In genomic region chr5:143908959-143909358, GRCh38 we compare ENCODE assay signal across 32 cellular contexts.
"Had no signal": no experiment of that assay in that cellular context is flagged by ENCODE, and none has a peak within 500 bp of the region (broad histone marks: within the 10 kb centered on the region; RNA-seq: fewer than 3 reads in every experiment).

No MANE protein-coding gene starts in this region.

- H3K36me3 ChIP-seq: adrenal gland, esophagus muscularis mucosa had no signal

- ATAC-seq: activated CD4-positive, alpha-beta T cell treated with anti-CD3 and anti-CD28 coated beads for 36 hours; activated CD8-positive, alpha-beta memory T cell treated with anti-CD3 and anti-CD28 coated beads, Interleukin-2, amount 10 ng/mL, durations not matched to agents 7 days and 5 days; activated CD8-positive, alpha-beta T cell treated with anti-CD3 and anti-CD28 coated beads, Interleukin-2, amount 10 ng/mL, durations not matched to agents 7 days and 5 days; activated naive CD8-positive, alpha-beta T cell treated with anti-CD3 and anti-CD28 coated beads, Interleukin-2, amount 50 U/mL, for 24 hours; body of pancreas; effector memory CD8-positive, alpha-beta T cell had no signal

- H3K9me3 Mint-ChIP-seq: activated CD4-positive, alpha-beta memory T cell treated with anti-CD3 and anti-CD28 coated beads for 36 hours; activated CD4-positive, alpha-beta T cell treated with anti-CD3 and anti-CD28 coated beads, Interleukin-2, amount 10 ng/mL, durations not matched to agents 24 days and 14 days; activated naive CD4-positive, alpha-beta T cell treated with anti-CD3 and anti-CD28 coated beads, Interleukin-2, amount 50 U/mL, for 24 hours; effector memory CD8-positive, alpha-beta T cell had no signal

- FAIRE-seq: colon, frontal cortex had no signal

- H3K4me3 ChIP-seq: adrenal gland, body of pancreas, esophagus muscularis mucosa had no signal

- H3K27ac ChIP-seq: adrenal gland, body of pancreas, esophagus muscularis mucosa had no signal

- DNase-seq: activated CD4-positive, alpha-beta memory T cell treated with anti-CD3 and anti-CD28 coated beads for 36 hours; activated CD4-positive, alpha-beta T cell treated with anti-CD3 and anti-CD28 coated beads for 36 hours; activated CD4-positive, alpha-beta T cell treated with anti-CD3 and anti-CD28 coated beads, Interleukin-2, amount 10 ng/mL, durations not matched to agents 24 days and 14 days; activated CD4-positive, CD25-positive, alpha-beta regulatory T cell; activated CD4-positive, CD25-positive, alpha-beta regulatory T cell treated with anti-CD3 and anti-CD28 coated beads, Interleukin-2, amount 50 U/mL, for 72 hours; activated CD8-positive, alpha-beta memory T cell treated with anti-CD3 and anti-CD28 coated beads, Interleukin-2, amount 10 ng/mL, durations not matched to agents 7 days and 5 days; activated CD8-positive, alpha-beta memory T cell treated with anti-CD3 and anti-CD28 coated beads, Interleukin-2, amount 50 U/mL, for 4 hours; activated CD8-positive, alpha-beta T cell treated with anti-CD3 and anti-CD28 coated beads, Interleukin-2, amount 10 ng/mL, durations not matched to agents 7 days and 5 days; activated effector memory CD4-positive, alpha-beta T cell treated with anti-CD3 and anti-CD28 coated beads, Interleukin-2, amount 50 U/mL, for 16 hours; activated naive CD4-positive, alpha-beta T cell treated with anti-CD3 and anti-CD28 coated beads for 36 hours; activated naive CD8-positive, alpha-beta T cell treated with anti-CD3 and anti-CD28 coated beads for 36 hours; activated naive CD8-positive, alpha-beta T cell treated with anti-CD3 and anti-CD28 coated beads, Interleukin-2, amount 50 U/mL, for 24 hours; activated T-cell treated with anti-CD3 and anti-CD28 coated beads, Interleukin-2, amount 50 U/mL, for 1 hour; activated T-cell treated with anti-CD3 and anti-CD28 coated beads, Interleukin-2, amount 50 U/mL, for 48 hours; adrenal gland; amygdala; aorta; body of pancreas; caudate nucleus; cortex of kidney; dermis blood vessel endothelial cell; effector CD4-positive, alpha-beta T cell; effector memory CD8-positive, alpha-beta T cell; erythroblast; head of caudate nucleus; T-helper 2 cell had no signal

- H3K4me1 ChIP-seq: adrenal gland, body of pancreas, esophagus muscularis mucosa had no signal

- H3K4me1 Mint-ChIP-seq: activated CD4-positive, alpha-beta T cell treated with anti-CD3 and anti-CD28 coated beads, Interleukin-2, amount 10 ng/mL, durations not matched to agents 24 days and 14 days; activated CD8-positive, alpha-beta memory T cell treated with anti-CD3 and anti-CD28 coated beads, Interleukin-2, amount 10 ng/mL, durations not matched to agents 7 days and 5 days; activated naive CD4-positive, alpha-beta T cell treated with anti-CD3 and anti-CD28 coated beads, Interleukin-2, amount 50 U/mL, for 24 hours; activated naive CD8-positive, alpha-beta T cell treated with anti-CD3 and anti-CD28 coated beads for 36 hours; activated naive CD8-positive, alpha-beta T cell treated with anti-CD3 and anti-CD28 coated beads, Interleukin-2, amount 50 U/mL, for 24 hours had no signal

- H3K27me3 Mint-ChIP-seq: activated CD4-positive, alpha-beta T cell treated with anti-CD3 and anti-CD28 coated beads for 36 hours; activated CD4-positive, alpha-beta T cell treated with anti-CD3 and anti-CD28 coated beads, Interleukin-2, amount 10 ng/mL, durations not matched to agents 24 days and 14 days; activated naive CD8-positive, alpha-beta T cell treated with anti-CD3 and anti-CD28 coated beads, Interleukin-2, amount 50 U/mL, for 24 hours had no signal

- H3K27ac Mint-ChIP-seq: activated CD4-positive, alpha-beta memory T cell treated with anti-CD3 and anti-CD28 coated beads for 36 hours; activated CD4-positive, alpha-beta T cell treated with anti-CD3 and anti-CD28 coated beads for 36 hours; activated CD4-positive, alpha-beta T cell treated with anti-CD3 and anti-CD28 coated beads, Interleukin-2, amount 10 ng/mL, durations not matched to agents 24 days and 14 days; activated CD8-positive, alpha-beta memory T cell treated with anti-CD3 and anti-CD28 coated beads, Interleukin-2, amount 10 ng/mL, durations not matched to agents 7 days and 5 days; activated CD8-positive, alpha-beta T cell treated with anti-CD3 and anti-CD28 coated beads, Interleukin-2, amount 10 ng/mL, durations not matched to agents 7 days and 5 days; activated naive CD4-positive, alpha-beta T cell treated with anti-CD3 and anti-CD28 coated beads for 36 hours; activated naive CD4-positive, alpha-beta T cell treated with anti-CD3 and anti-CD28 coated beads, Interleukin-2, amount 50 U/mL, for 24 hours; activated naive CD8-positive, alpha-beta T cell treated with anti-CD3 and anti-CD28 coated beads for 36 hours; activated naive CD8-positive, alpha-beta T cell treated with anti-CD3 and anti-CD28 coated beads, Interleukin-2, amount 50 U/mL, for 24 hours; activated T-helper 1 cell treated with anti-CD3 and anti-CD28 coated beads, Interleukin-12 subunit alpha, Interleukin-12 subunit beta, Interleukin-2, Interleukin-4 antibody, amounts not matched to agents 30 ng/mL and 10 ng/mL and 1 ng/mL, durations not matched to agents 14 hours and 24 hours and 36 hours; activated T-helper 2 cell treated with anti-CD3 and anti-CD28 coated beads, Interferon-gamma antibody, Interleukin-2, Interleukin-4, amounts not matched to agents 10 μg/mL and 5 μg/mL and 100 μg/mL, durations not matched to agents 14 hours and 24 hours and 36 hours; effector memory CD8-positive, alpha-beta T cell had no signal

- H3K36me3 Mint-ChIP-seq: activated CD4-positive, alpha-beta memory T cell treated with anti-CD3 and anti-CD28 coated beads for 36 hours; activated CD8-positive, alpha-beta memory T cell treated with anti-CD3 and anti-CD28 coated beads, Interleukin-2, amount 10 ng/mL, durations not matched to agents 7 days and 5 days; activated naive CD4-positive, alpha-beta T cell treated with anti-CD3 and anti-CD28 coated beads, Interleukin-2, amount 50 U/mL, for 24 hours had no signal

- H3K4me3 Mint-ChIP-seq: activated CD4-positive, alpha-beta memory T cell treated with anti-CD3 and anti-CD28 coated beads for 36 hours; activated CD4-positive, alpha-beta T cell treated with anti-CD3 and anti-CD28 coated beads for 36 hours; activated CD4-positive, alpha-beta T cell treated with anti-CD3 and anti-CD28 coated beads, Interleukin-2, amount 10 ng/mL, durations not matched to agents 24 days and 14 days; activated CD8-positive, alpha-beta memory T cell treated with anti-CD3 and anti-CD28 coated beads, Interleukin-2, amount 10 ng/mL, durations not matched to agents 7 days and 5 days; activated CD8-positive, alpha-beta T cell treated with anti-CD3 and anti-CD28 coated beads, Interleukin-2, amount 10 ng/mL, durations not matched to agents 7 days and 5 days; activated naive CD4-positive, alpha-beta T cell treated with anti-CD3 and anti-CD28 coated beads for 36 hours; activated naive CD4-positive, alpha-beta T cell treated with anti-CD3 and anti-CD28 coated beads, Interleukin-2, amount 50 U/mL, for 24 hours; activated naive CD8-positive, alpha-beta T cell treated with anti-CD3 and anti-CD28 coated beads for 36 hours; activated naive CD8-positive, alpha-beta T cell treated with anti-CD3 and anti-CD28 coated beads, Interleukin-2, amount 50 U/mL, for 24 hours; activated T-helper 1 cell treated with anti-CD3 and anti-CD28 coated beads, Interleukin-12 subunit alpha, Interleukin-12 subunit beta, Interleukin-2, Interleukin-4 antibody, amounts not matched to agents 30 ng/mL and 10 ng/mL and 1 ng/mL, durations not matched to agents 14 hours and 24 hours and 36 hours; effector memory CD8-positive, alpha-beta T cell had no signal

- H3K27me3 ChIP-seq: adrenal gland, body of pancreas, esophagus muscularis mucosa had no signal

- H3K9me3 ChIP-seq: adrenal gland, body of pancreas, esophagus muscularis mucosa had no signal
